6 cellular contexts compared by ENCODE assay signal in genomic region chr15:28718576-28718975, GRCh38. TPM values are rescaled to one million over a fixed set of nuclear protein-coding genes. Genes with fewer than 3 reads are reported as not detected.
"Had no signal": no experiment of that assay in that cellular context is flagged by ENCODE, and none has a peak within 500 bp of the region (broad histone marks: within the 10 kb centered on the region; RNA-seq: fewer than 3 reads in every experiment).

No MANE protein-coding gene starts in this region.

RNA-seq across cellular contexts. Expression of gene GOLGA8M, which starts 6.4 kb away (rescaled TPM):
- total RNA-seq: OCI-LY7, PC-9, RPMI7951, SJCRH30, SK-MEL-5 had no signal
- polyA plus RNA-seq: SK-N-SH had no signal
